Comparison of ENCODE assay signal across 8 cellular contexts in the genomic region with DNA sequence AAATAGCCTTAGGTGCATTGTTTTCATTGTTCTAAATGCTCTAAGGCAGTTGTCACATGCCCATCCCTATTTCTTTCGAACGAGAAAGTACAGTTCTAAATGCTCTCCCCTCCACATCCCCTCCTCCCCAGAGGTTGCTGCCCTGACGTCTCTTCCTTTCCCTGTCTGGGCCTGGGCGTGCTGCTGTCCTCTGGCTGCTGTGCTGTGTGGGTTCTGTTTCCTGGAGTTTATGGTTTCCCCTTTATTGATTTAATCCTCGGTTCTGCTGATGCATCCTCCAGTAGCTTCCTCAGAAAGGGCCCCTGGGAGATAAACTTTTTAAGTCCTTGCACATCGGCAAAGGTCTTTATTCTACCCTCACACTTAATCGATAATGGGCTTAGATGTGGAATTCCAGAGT. TPM values are rescaled to one million over a fixed set of nuclear protein-coding genes. Genes with fewer than 3 reads are reported as not detected.
A peak's percentile ranks its signal among the peaks of the same experiment; 100 is the strongest.
DNase-seq lines count a peak whose midpoint lies in the region; ATAC-seq and TF ChIP-seq lines count a peak whose summit lies in the region.

No MANE protein-coding gene starts in this region.

- H3K9ac ChIP-seq in MM.1S (ENCODE audit: low read length): no peak overlapping the region

- H3K9me3 ChIP-seq in ectodermal cell (ENCODE audit: control insufficient read depth, low read length) (no peaks in the 10 kb centered on the region), MM.1S (replicated peaks; ENCODE audit: insufficient read depth, low read length) (no peaks in the 10 kb centered on the region)

- H3K4me1 ChIP-seq in ectodermal cell (ENCODE audit: control insufficient read depth, insufficient read depth, low read length): peaks cover 44% of the 10 kb centered on the region
- H3K4me1 ChIP-seq in MM.1S (ENCODE audit: low read length): 0 out of 2 replicates have a peak, but pooled peaks cover 5% of the 10 kb centered on the region

- 44 to 48% methylated on average over 7 of the region's 7 CpGs for WGBS in ectodermal cell, 2 experiments

- H3K27ac ChIP-seq in ectodermal cell (ENCODE audit: insufficient read depth, low read depth, low read length, poor library complexity, severe bottlenecking): peak overlapping the region; percentile 79
- H3K27ac ChIP-seq in MM.1S (ENCODE audit: low read length): no peak overlapping the region

- DNase-seq in CD14-positive monocyte (ENCODE audit: low spot score) (no peak), NCI-H69 (lab: John Stamatoyannopoulos, UW) (peak; percentile 36), MM.1S (no peak), G401 (ENCODE audit: low spot score) (no peak)

- H3K27me3 Mint-ChIP-seq in CD14-positive monocyte (ENCODE audit: low read depth in 3 of 3) (peaks cover 0 to 2% (median 0%) of the 10 kb centered on the region in 3 donors), nephron (ENCODE audit: low read depth) (no peaks in the 10 kb centered on the region)

- intact Hi-C loops in CD14-positive monocyte (cut with micrococcal nuclease): no loop called here

- H3K9me2 ChIP-seq in MM.1S (replicated peaks; ENCODE audit: insufficient read depth, low read length): no peaks in the 10 kb centered on the region

- H3K79me2 ChIP-seq in MM.1S (ENCODE audit: low read length): no peaks in the 10 kb centered on the region

- TF ChIP-seq CTCF in CD14-positive monocyte (IDR thresholded peaks at IDR 0.05) (no peak), nephron (IDR thresholded peaks at IDR 0.05; ENCODE audit: unreplicated experiment in 3 of 3) (no peak), MM.1S (IDR thresholded peaks at IDR 0.05; ENCODE audit: low read length) (no peak)

- no peak for ATAC-seq in HG02884 (IDR thresholded peaks at IDR 0.05; ENCODE audit: unreplicated experiment)
- ATAC-seq in HG03175 (IDR thresholded peaks at IDR 0.05; ENCODE audit: unreplicated experiment): no peak

- H3K36me3 ChIP-seq in ectodermal cell (ENCODE audit: control insufficient read depth, insufficient read depth, low read length): no peaks in the 10 kb centered on the region
- H3K36me3 ChIP-seq in MM.1S (replicated peaks; ENCODE audit: insufficient read depth, low read length): no peaks in the 10 kb centered on the region

- H3K4me3 Mint-ChIP-seq in CD14-positive monocyte (peak overlapping the region; percentile 10 to 83), nephron (peak overlapping the region; percentile 17 to 35 (median 34))

- no peak overlapping the region for H3K4me2 ChIP-seq in MM.1S (ENCODE audit: low read depth, low read length)

- H4K20me1 ChIP-seq in MM.1S (ENCODE audit: insufficient read depth, low read length): no peaks in the 10 kb centered on the region

- H3K36me3 Mint-ChIP-seq in CD14-positive monocyte (peaks cover 10 to 13% of the 10 kb centered on the region in 2 donors), nephron (ENCODE audit: low read depth) (peaks cover 4% of the 10 kb centered on the region)

- H3K4me3 ChIP-seq in ectodermal cell (ENCODE audit: insufficient read depth, low read depth, low read length) (no peak overlapping the region), MM.1S (ENCODE audit: low read length) (no peak overlapping the region)

- no peaks in the 10 kb centered on the region for H3F3A ChIP-seq in MM.1S (ENCODE audit: insufficient read depth, low read length)

- H3K27me3 ChIP-seq in ectodermal cell (ENCODE audit: control insufficient read depth, insufficient read depth, low read length, poor library complexity, severe bottlenecking) (no peaks in the 10 kb centered on the region), MM.1S (replicated peaks; ENCODE audit: insufficient read depth, low read length) (no peaks in the 10 kb centered on the region)

- H3K27ac Mint-ChIP-seq in CD14-positive monocyte (peak overlapping the region; percentile 19 to 85 (median 74)), nephron (peak overlapping the region; percentile 58 to 88 (median 71))

- no peak overlapping the region for H2AFZ ChIP-seq in MM.1S (ENCODE audit: low read length)

- in situ Hi-C loops in G401 (cut with HindIII; ENCODE audit: low sequenced_read_pairs): no loop called here

- H3K4me1 Mint-ChIP-seq in CD14-positive monocyte (peaks cover 61% of the 10 kb centered on the region), nephron (peaks cover 66% of the 10 kb centered on the region)

- no peaks in the 10 kb centered on the region for H3K9me3 Mint-ChIP-seq in CD14-positive monocyte
- H3K9me3 Mint-ChIP-seq in nephron: no peaks in the 10 kb centered on the region

RNA-seq across cellular contexts. Expression of a gene that starts 48.8 kb away (rescaled TPM):
- 1 to 10 TPM; 2.8 to 3.5 TPM for polyA plus RNA-seq in CD14-positive monocyte
- 21.1 TPM for polyA plus RNA-seq in ectodermal cell (2013, experiment 1 of 4)
- 23.4 TPM for polyA plus RNA-seq in ectodermal cell (2013, experiment 2 of 4)
- 17.0 TPM for polyA plus RNA-seq in ectodermal cell (2013, experiment 3 of 4)
- 19.6 TPM for polyA plus RNA-seq in ectodermal cell (2013, experiment 4 of 4)
- total RNA-seq in G401 (2014; rRNA removed; shearing (Covaris generic)): 7.0 and 7.7 TPM in 2 replicates
